9 cellular contexts compared by ENCODE assay signal in genomic region chr18:22347624-22348511, GRCh38.
DNase-seq lines count a peak whose midpoint lies in the region; ATAC-seq and TF ChIP-seq lines count a peak whose summit lies in the region.
"Had no signal": no experiment of that assay in that cellular context is flagged by ENCODE, and none has a peak within 500 bp of the region (broad histone marks: within the 10 kb centered on the region; RNA-seq: fewer than 3 reads in every experiment).

No MANE protein-coding gene starts in this region.

- H3K9ac ChIP-seq in parathyroid adenoma: no peak overlapping the region

- no peak overlapping the region for H3K4me2 ChIP-seq in parathyroid adenoma (ENCODE audit: low read length)

- H3K9me3 Mint-ChIP-seq in T-cell: peaks cover 0 to 6% (median 4%) of the 10 kb centered on the region in 3 donors

- H3K27me3 ChIP-seq in parathyroid adenoma (ENCODE audit: control insufficient read depth, insufficient read depth, low read length): no peaks in the 10 kb centered on the region

- H3K4me1 Mint-ChIP-seq in T-cell: peaks cover 44 to 52% (median 50%) of the 10 kb centered on the region in 3 donors

- POLR2A ChIA-PET in T-cell (lab: Charles Lee): interaction anchor here in 1 of 2 donors (0.6 to 1.7 kb wide), 3 partner anchors 44 to 96 kb away, joined by 3 to 8 read pairs (median 5); no protein-coding TSS in a partner anchor

- H3K27me3 Mint-ChIP-seq in T-cell: peaks cover 34 to 42% of the 10 kb centered on the region in 2 donors

- H3K4me3 ChIP-seq in foreskin fibroblast (ENCODE audit: low read depth in 1 of 2, low read length in 2 of 2): peak overlapping the region; percentile 16 to 38
- no peak overlapping the region for H3K4me3 ChIP-seq in parathyroid adenoma (ENCODE audit: low read depth, low read length)
- H3K4me3 ChIP-seq: K562 had no signal

- H3K27ac Mint-ChIP-seq in T-cell: peak overlapping the region; percentile 95 to 97

- ATAC-seq in T-cell (replicated peaks in 1 of 4): peak in 3 of 4 experiments; percentile 39 to 50 (median 48)
- ATAC-seq in HG03135 (IDR thresholded peaks at IDR 0.05; ENCODE audit: unreplicated experiment): no peak

- H3K36me3 Mint-ChIP-seq in T-cell: no peaks in the 10 kb centered on the region

- no peaks in the 10 kb centered on the region for H3K9me3 ChIP-seq in parathyroid adenoma (ENCODE audit: control insufficient read depth, low read length)

- peak overlapping the region; percentile 79 to 85 (median 85) for H3K4me3 Mint-ChIP-seq in T-cell

- TF ChIP-seq CTCF in foreskin fibroblast (IDR thresholded peaks at IDR 0.05; ENCODE audit: low read depth, low read length) (no peak), parathyroid adenoma (IDR thresholded peaks at IDR 0.05) (no peak)

- CTCF ChIA-PET in T-cell (lab: Charles Lee): interaction anchor here in 1 of 2 donors (1.0 kb wide), 1 partner anchor 58 kb away, joined by 3 read pairs; no protein-coding TSS in a partner anchor

- H3K4me1 ChIP-seq in parathyroid adenoma: peaks cover 3% of the 10 kb centered on the region

- no peaks in the 10 kb centered on the region for H3K79me2 ChIP-seq in parathyroid adenoma

- peak overlapping the region; percentile 36 for H3K27ac ChIP-seq in parathyroid adenoma

- H2AFZ ChIP-seq in parathyroid adenoma: peak overlapping the region; percentile 46

- H3K36me3 ChIP-seq in parathyroid adenoma (ENCODE audit: control insufficient read depth, insufficient read depth, low read length): no peaks in the 10 kb centered on the region

- DNase-seq in D341Med (ENCODE audit: low spot score): peak; percentile 44
- DNase-seq in T-cell: peak in 25 of 34 experiments; percentile 9 to 49 (median 31)
- peak in 1 of 2 donors; percentile 24 for DNase-seq in foreskin fibroblast
- no peak for DNase-seq in NCI-H1092 (lab: John Stamatoyannopoulos, UW)
- DNase-seq in T1000 (lab: John Stamatoyannopoulos, UW): no peak
- DNase-seq in NCI-H1436 (lab: John Stamatoyannopoulos, UW): no peak

Comparison
In these comparisons a context has a peak if more than half of its experiments do, and no peak if none do; other contexts are left out.
1. DNase-seq: peak in D341Med (single experiment) and T-cell (25 of 34); none in NCI-H1092 (single experiment), T1000 (single experiment) and NCI-H1436 (single experiment).